25 cellular contexts compared by ENCODE assay signal in genomic region chr11:46712874-46713576, GRCh38. TPM values are rescaled to one million over a fixed set of nuclear protein-coding genes. Genes with fewer than 3 reads are reported as not detected.
"Had no signal": no experiment of that assay in that cellular context is flagged by ENCODE, and none has a peak within 500 bp of the region (broad histone marks: within the 10 kb centered on the region; RNA-seq: fewer than 3 reads in every experiment).

No MANE protein-coding gene starts in this region.

- H3K4me3 ChIP-seq: dorsolateral prefrontal cortex, esophagus muscularis mucosa, lung, neural progenitor cell, transverse colon had no signal

- H3K4me1 ChIP-seq: neural progenitor cell had no signal

- H3K9me3 ChIP-seq: esophagus muscularis mucosa, transverse colon had no signal

- DNase-seq: activated CD4-positive, alpha-beta memory T cell treated with anti-CD3 and anti-CD28 coated beads for 36 hours; activated CD4-positive, alpha-beta T cell treated with anti-CD3 and anti-CD28 coated beads for 48 hours; activated gamma-delta T cell; activated naive CD4-positive, alpha-beta T cell treated with anti-CD3 and anti-CD28 coated beads, Interleukin-2, amount 50 U/mL, for 16 hours; activated naive CD8-positive, alpha-beta T cell treated with anti-CD3 and anti-CD28 coated beads, Interleukin-2, amount 50 U/mL, for 24 hours; activated T-cell treated with anti-CD3 and anti-CD28 coated beads for 4 hours; anterior cingulate cortex; central memory CD4-positive, alpha-beta T cell; dorsolateral prefrontal cortex; effector memory CD8-positive, alpha-beta T cell; naive thymus-derived CD4-positive, alpha-beta T cell; retina; stimulated activated CD4-positive, alpha-beta T cell treated with anti-CD3 and anti-CD28 coated beads, Interleukin-12 subunit alpha, Interleukin-12 subunit beta, amount 100 ng/mL, for 4 hours; stimulated activated CD4-positive, alpha-beta T cell treated with anti-CD3 and anti-CD28 coated beads, Interleukin-1b, Interleukin-23, amount 100 ng/mL, for 48 hours; substantia nigra; transverse colon had no signal

- H3K27ac ChIP-seq: neural progenitor cell, transverse colon had no signal

- ATAC-seq: activated naive CD8-positive, alpha-beta T cell treated with anti-CD3 and anti-CD28 coated beads, Interleukin-2, amount 50 U/mL, for 24 hours; effector memory CD8-positive, alpha-beta T cell; naive thymus-derived CD4-positive, alpha-beta T cell had no signal

- H3K9ac ChIP-seq: neural progenitor cell had no signal

- H3K27me3 ChIP-seq: dorsolateral prefrontal cortex, esophagus muscularis mucosa, neural progenitor cell, transverse colon had no signal

- H3K36me3 ChIP-seq: neural progenitor cell, transverse colon had no signal

- H3K4me2 ChIP-seq: neural progenitor cell had no signal

- H2AFZ ChIP-seq: neural progenitor cell had no signal

- FAIRE-seq: colon, frontal cortex, islet of Langerhans, urothelium cell line had no signal

RNA-seq across cellular contexts. Expression of gene F2, which starts 6.0 kb away (rescaled TPM):
- total RNA-seq: frontal cortex, osteoblast, posterior vena cava had no signal
- polyA plus RNA-seq: naive thymus-derived CD4-positive, alpha-beta T cell had no signal
